ENCODE assay signal across 8 cellular contexts in the genomic region with DNA sequence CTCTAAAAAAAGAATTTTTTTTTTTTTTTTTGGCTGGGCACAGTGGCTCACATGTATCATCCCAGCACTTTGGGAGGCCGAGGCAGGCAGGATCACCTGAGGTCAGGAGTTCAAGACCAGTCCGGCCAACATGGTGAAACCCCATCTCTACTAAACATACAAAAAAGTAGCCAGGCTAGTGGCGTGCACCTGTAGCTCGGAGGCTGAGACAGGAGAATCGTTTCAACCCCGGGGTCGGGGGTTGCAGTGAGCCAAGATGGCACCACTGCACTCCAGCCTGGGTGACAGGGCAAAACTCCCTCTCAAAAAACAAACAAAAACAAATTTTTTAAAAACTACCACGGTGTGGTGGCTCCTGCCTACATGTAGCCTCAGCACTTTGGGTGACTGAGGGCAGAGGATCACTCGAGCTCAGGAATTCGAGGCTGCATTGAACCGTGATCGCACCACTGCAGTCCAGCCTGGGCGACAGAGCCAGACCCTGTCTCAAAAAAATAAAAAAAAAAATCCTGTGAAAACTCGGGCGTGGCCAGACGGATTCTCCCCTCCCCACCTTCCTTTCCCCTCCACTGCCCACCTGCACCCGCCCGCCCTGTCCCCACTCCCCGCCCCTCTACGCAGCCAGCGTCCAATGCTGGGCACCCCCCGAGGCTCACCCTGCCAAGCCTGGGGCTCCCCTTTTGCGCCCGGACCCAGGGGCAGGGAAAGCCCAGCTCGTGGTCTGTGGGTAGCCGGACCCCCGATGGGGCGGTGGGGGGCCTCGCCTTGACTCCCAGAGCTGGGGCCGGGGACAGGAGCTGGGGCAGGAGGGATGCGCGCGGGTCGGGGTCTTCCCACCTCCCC. TPM values are rescaled to one million over a fixed set of nuclear protein-coding genes. Genes with fewer than 3 reads are reported as not detected.
DNase-seq lines count a peak whose midpoint lies in the region; ATAC-seq and TF ChIP-seq lines count a peak whose summit lies in the region.

No MANE protein-coding gene starts in this region.

- H3K4me3 ChIP-seq in upper lobe of right lung, result peak overlapping the region; percentile 81

- H3K4me3 Mint-ChIP-seq in central memory CD8-positive, alpha-beta T cell, result peak overlapping the region; percentile 80
- peak overlapping the region; percentile 82 for H3K4me3 Mint-ChIP-seq in memory B cell

- intact Hi-C loops in upper lobe of right lung (cut with DNase I), result no loop called here

- no peaks in the 10 kb centered on the region for H3K36me3 ChIP-seq in upper lobe of right lung

- ATAC-seq in GM21723 (IDR thresholded peaks at IDR 0.05; ENCODE audit: unreplicated experiment) (peak; percentile 22), memory B cell (ENCODE audit: low read depth) (peak; percentile 65), upper lobe of right lung (peak; percentile 5)
- peak; percentile 7 for ATAC-seq in central memory CD8-positive, alpha-beta T cell (replicated peaks; ENCODE audit: extremely low read depth, poor library complexity, severe bottlenecking)

- TF ChIP-seq CTCF in GM10266 (IDR thresholded peaks at IDR 0.05; ENCODE audit: control insufficient read depth, insufficient read depth, low read depth, missing control alignments) (no peak), upper lobe of right lung (IDR thresholded peaks at IDR 0.05) (no peak), GM20000 (IDR thresholded peaks at IDR 0.05; ENCODE audit: extremely low read depth, missing control alignments) (no peak)

- peaks cover 14% of the 10 kb centered on the region for H3K4me1 ChIP-seq in upper lobe of right lung

- H3K36me3 Mint-ChIP-seq in central memory CD8-positive, alpha-beta T cell (ENCODE audit: insufficient read depth), result peaks cover 33% of the 10 kb centered on the region
- H3K36me3 Mint-ChIP-seq in memory B cell, result peaks cover 12% of the 10 kb centered on the region

- no peaks in the 10 kb centered on the region for H3K9me3 Mint-ChIP-seq in central memory CD8-positive, alpha-beta T cell
- no peaks in the 10 kb centered on the region for H3K9me3 Mint-ChIP-seq in memory B cell

- peaks cover 46% of the 10 kb centered on the region for H3K4me1 Mint-ChIP-seq in central memory CD8-positive, alpha-beta T cell
- H3K4me1 Mint-ChIP-seq in memory B cell, result peaks cover 40% of the 10 kb centered on the region

- DNase-seq in GM10266 (ENCODE audit: extremely low spot score) (peak; percentile 54), NCI-H146 treated with DMSO at 0.1 percent for 48 hours (lab: John Stamatoyannopoulos, UW; ENCODE audit: unreplicated experiment) (peak; percentile 27), memory B cell (ENCODE audit: low spot score in 2 of 2) (peak in 1 of 2 donors; percentile 69), upper lobe of right lung (no peak), GM20000 (ENCODE audit: low spot score) (no peak), SKM-1 (lab: John Stamatoyannopoulos, UW; ENCODE audit: unreplicated experiment) (no peak)
- DNase-seq in central memory CD8-positive, alpha-beta T cell (ENCODE audit: low spot score in 2 of 2), result no peak

- no peaks in the 10 kb centered on the region for H3K27me3 ChIP-seq in upper lobe of right lung

- H3K9me3 ChIP-seq in upper lobe of right lung, result no peaks in the 10 kb centered on the region

- H3K27ac ChIP-seq in upper lobe of right lung, result peak overlapping the region; percentile 79

- peak overlapping the region; percentile 92 for H3K27ac Mint-ChIP-seq in central memory CD8-positive, alpha-beta T cell (ENCODE audit: low read depth)
- H3K27ac Mint-ChIP-seq in memory B cell, result peak overlapping the region; percentile 92

- no peaks in the 10 kb centered on the region for H3K27me3 Mint-ChIP-seq in central memory CD8-positive, alpha-beta T cell
- no peaks in the 10 kb centered on the region for H3K27me3 Mint-ChIP-seq in memory B cell

RNA-seq across cellular contexts. Expression of gene ORAI2, which starts 0.7 kb away (rescaled TPM):
- 20.0 TPM for total RNA-seq in upper lobe of right lung

RNA-seq across cellular contexts. Expression of gene ALKBH4, which starts 32.0 kb away (rescaled TPM):
- 7.4 TPM for total RNA-seq in upper lobe of right lung

RNA-seq across cellular contexts. Expression of gene LRWD1, which starts 32.1 kb away (rescaled TPM):
- total RNA-seq in upper lobe of right lung, result 15.7 TPM

RNA-seq across cellular contexts. Expression of gene PRKRIP1, which starts 36.5 kb away (rescaled TPM):
- total RNA-seq in upper lobe of right lung, result 21.9 TPM

RNA-seq across cellular contexts. Expression of gene POLR2J, which starts 46.0 kb away (rescaled TPM):
- 35.0 TPM for total RNA-seq in upper lobe of right lung

Comparison
In these comparisons a context has a peak if more than half of its experiments do, and no peak if none do; other contexts are left out.
1. DNase-seq: peak in GM10266 (single experiment) and NCI-H146 treated with DMSO at 0.1 percent for 48 hours (single experiment); none in central memory CD8-positive, alpha-beta T cell (0 of 2), upper lobe of right lung (single experiment), GM20000 (single experiment) and SKM-1 (single experiment).
2. ATAC-seq: peak in every context shown above with its lines; median percentile 65 in memory B cell; 22 in GM21723; 7 in central memory CD8-positive, alpha-beta T cell; 5 in upper lobe of right lung.